In the genomic region with DNA sequence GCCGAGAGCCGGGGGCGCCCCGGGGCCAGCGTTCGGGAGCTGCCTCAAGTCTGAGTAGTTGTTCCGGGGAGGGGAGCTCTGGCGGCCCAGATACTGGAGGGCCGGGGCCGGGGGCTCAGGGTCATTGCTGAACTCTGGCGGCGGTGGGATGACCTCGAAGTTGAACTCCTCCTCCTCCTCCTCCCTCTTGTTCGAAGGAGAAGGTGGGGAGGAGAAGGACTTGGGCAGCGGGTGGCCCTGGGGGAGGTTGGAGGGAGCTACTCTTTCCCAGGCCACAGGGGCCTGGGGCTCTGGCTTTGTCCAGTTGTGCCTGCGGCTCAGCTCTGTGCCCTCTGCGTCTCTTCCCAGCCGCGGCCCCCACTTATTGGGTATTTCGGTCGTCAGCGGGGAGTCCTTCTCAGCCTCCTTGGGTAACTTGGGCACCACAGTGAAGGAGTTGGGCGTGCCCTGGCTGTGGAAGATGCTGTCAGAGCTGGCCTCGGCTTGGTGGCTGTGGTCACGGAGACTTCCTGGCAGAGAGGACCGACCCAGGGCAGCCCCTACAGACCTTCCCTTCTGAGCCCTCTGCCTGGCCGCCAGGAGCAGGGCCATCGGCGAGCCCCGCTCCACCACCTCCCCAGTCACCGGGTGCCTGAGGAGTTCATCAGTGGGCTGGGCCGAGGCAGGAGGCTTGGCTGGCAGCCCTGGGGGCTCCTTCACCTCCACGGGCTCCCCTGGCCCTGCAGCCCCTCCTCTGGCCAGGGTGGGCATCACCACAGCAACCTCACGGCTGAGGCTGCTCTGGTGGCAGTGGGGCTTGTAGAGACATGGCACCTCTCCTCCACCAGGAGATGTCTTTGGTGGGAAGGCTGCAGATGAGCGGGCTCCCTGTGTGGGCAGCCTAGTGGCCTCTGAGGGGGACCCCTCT, we compare ENCODE assay signal across 10 cellular contexts. TPM values are rescaled to one million over a fixed set of nuclear protein-coding genes. Genes with fewer than 3 reads are reported as not detected.
DNase-seq lines count a peak whose midpoint lies in the region; ATAC-seq and TF ChIP-seq lines count a peak whose summit lies in the region.
"Had no signal": no experiment of that assay in that cellular context is flagged by ENCODE, and none has a peak within 500 bp of the region (broad histone marks: within the 10 kb centered on the region; RNA-seq: fewer than 3 reads in every experiment).

No MANE protein-coding gene starts in this region.

- H3K27me3 ChIP-seq in heart right ventricle (peaks cover 0 to 17% (median 4%) of the 10 kb centered on the region in 7 donors), uterus (no peaks in the 10 kb centered on the region)

- WGBS in heart right ventricle, 2 donors, result 63 to 67% methylated on average over 35 of the region's 35 CpGs

- H3K36me3 Mint-ChIP-seq in activated CD4-positive, alpha-beta memory T cell treated with anti-CD3 and anti-CD28 coated beads, Interleukin-2, amount 10 ng/mL, durations not matched to agents 7 days and 5 days (ENCODE audit: low read depth), result no peaks in the 10 kb centered on the region
- no peaks in the 10 kb centered on the region for H3K36me3 Mint-ChIP-seq in immature natural killer cell

- peak in 1 of 8 donors; percentile 5 for ATAC-seq in heart right ventricle
- ATAC-seq in left cardiac atrium, result no peak
- no peak for ATAC-seq in GM19463 (IDR thresholded peaks at IDR 0.05; ENCODE audit: unreplicated experiment)
- no peak for ATAC-seq in esophagus mucosa

- peak overlapping the region; percentile 39 for H3K4me3 Mint-ChIP-seq in activated CD4-positive, alpha-beta memory T cell treated with anti-CD3 and anti-CD28 coated beads, Interleukin-2, amount 10 ng/mL, durations not matched to agents 7 days and 5 days
- H3K4me3 Mint-ChIP-seq in immature natural killer cell, result peak overlapping the region; percentile 38 to 74 (median 60)

- no peak for TF ChIP-seq POLR2A in uterus (IDR thresholded peaks at IDR 0.05)

- no peak overlapping the region for H3K27ac Mint-ChIP-seq in activated CD4-positive, alpha-beta memory T cell treated with anti-CD3 and anti-CD28 coated beads, Interleukin-2, amount 10 ng/mL, durations not matched to agents 7 days and 5 days
- H3K27ac Mint-ChIP-seq in immature natural killer cell, result peak overlapping the region in 1 of 6 donors; percentile 22

- H3K9me3 Mint-ChIP-seq in activated CD4-positive, alpha-beta memory T cell treated with anti-CD3 and anti-CD28 coated beads, Interleukin-2, amount 10 ng/mL, durations not matched to agents 7 days and 5 days, result no peaks in the 10 kb centered on the region
- H3K9me3 Mint-ChIP-seq in immature natural killer cell, result no peaks in the 10 kb centered on the region

- H3K27me3 Mint-ChIP-seq in activated CD4-positive, alpha-beta memory T cell treated with anti-CD3 and anti-CD28 coated beads, Interleukin-2, amount 10 ng/mL, durations not matched to agents 7 days and 5 days, result peaks cover 5% of the 10 kb centered on the region
- H3K27me3 Mint-ChIP-seq in immature natural killer cell (ENCODE audit: low read depth in 3 of 3), result peaks cover 2 to 5% (median 2%) of the 10 kb centered on the region in 3 donors

- H3K9me3 ChIP-seq in heart right ventricle (peaks cover 0 to 2% (median 0%) of the 10 kb centered on the region in 11 donors), uterus (no peaks in the 10 kb centered on the region)

- CTCF ChIA-PET in activated CD4-positive, alpha-beta memory T cell treated with anti-CD3 and anti-CD28 coated beads, Interleukin-2, amount 10 ng/mL, durations not matched to agents 7 days and 5 days (lab: Charles Lee), result interaction anchor here (0.8 to 2.7 kb wide), 43 partner anchors 9 to 459 kb away, joined by 3 to 30 read pairs (median 4); a partner anchor contains a TSS

- DNase-seq in heart right ventricle (no peak), left cardiac atrium (no peak), immature natural killer cell (peak; percentile 17 to 29 (median 19)), uterus (no peak), putamen (ENCODE audit: low spot score) (no peak)
- DNase-seq in activated CD4-positive, alpha-beta memory T cell treated with anti-CD3 and anti-CD28 coated beads, Interleukin-2, amount 10 ng/mL, durations not matched to agents 7 days and 5 days, result no peak
- DNase-seq: NCI-H345 had no signal

- peaks cover 3 to 27% (median 14%) of the 10 kb centered on the region in 9 donors for H3K4me1 ChIP-seq in heart right ventricle
- H3K4me1 ChIP-seq in uterus, result no peaks in the 10 kb centered on the region

- no peaks in the 10 kb centered on the region for H3K36me3 ChIP-seq in heart right ventricle
- no peaks in the 10 kb centered on the region for H3K36me3 ChIP-seq in uterus

- H3K4me3 ChIP-seq in heart right ventricle (peak overlapping the region; percentile 31 to 59 (median 47)), uterus (peak overlapping the region; percentile 18 to 28)

- peaks cover 34% of the 10 kb centered on the region for H3K4me1 Mint-ChIP-seq in activated CD4-positive, alpha-beta memory T cell treated with anti-CD3 and anti-CD28 coated beads, Interleukin-2, amount 10 ng/mL, durations not matched to agents 7 days and 5 days
- peaks cover 10 to 16% of the 10 kb centered on the region in 2 donors for H3K4me1 Mint-ChIP-seq in immature natural killer cell

- POLR2A ChIA-PET in activated CD4-positive, alpha-beta memory T cell treated with anti-CD3 and anti-CD28 coated beads, Interleukin-2, amount 10 ng/mL, durations not matched to agents 7 days and 5 days (lab: Charles Lee), result interaction anchor here (0.7 to 1.5 kb wide), 3 partner anchors 55 to 308 kb away, joined by 3 to 8 read pairs (median 4); a partner anchor contains a TSS

- TF ChIP-seq CTCF in heart right ventricle (IDR thresholded peaks at IDR 0.05) (no peak), uterus (IDR thresholded peaks at IDR 0.05) (no peak)

- intact Hi-C loops in heart right ventricle (cut with DNase I), result no loop called here
- intact Hi-C loops in left cardiac atrium (cut with DNase I), result no loop called here
- intact Hi-C loops in uterus (cut with DNase I; ENCODE audit: low total_unique reads), result no loop called here

- H3K27ac ChIP-seq in heart right ventricle (peak overlapping the region in 8 of 10 donors; percentile 35 to 80 (median 49)), uterus (no peak overlapping the region)
- H3K27ac ChIP-seq: C4-2B had no signal

RNA-seq across cellular contexts. Expression of a gene that starts 37.4 kb away (rescaled TPM):
- 1 to 10 TPM in 9 of 10 donors, under 1 TPM in 1; 0.92 to 2.9 (median 2.1) TPM for total RNA-seq in heart right ventricle
- 1 to 10 TPM in 1 of 2 donors, under 1 TPM in 1; 0.23 to 1.8 TPM for polyA plus RNA-seq in heart right ventricle
- total RNA-seq in left cardiac atrium, result 1 to 10 TPM; 1.5 to 2.6 TPM
- under 1 TPM; 0.05 to 0.10 TPM for total RNA-seq in activated CD4-positive, alpha-beta memory T cell treated with anti-CD3 and anti-CD28 coated beads, Interleukin-2, amount 10 ng/mL, durations not matched to agents 7 days and 5 days
- under 1 TPM in 2 of 3 donors, not detected in 1; 0.06 to 0.10 TPM for polyA plus RNA-seq in immature natural killer cell
- total RNA-seq in uterus, result 1 to 10 TPM in 2 of 4 donors, under 1 TPM in 1, not detected in 1; 0.91 to 2.4 (median 1.0) TPM
- 216 TPM for total RNA-seq in esophagus mucosa

RNA-seq across cellular contexts. Expression of a gene that starts 54.7 kb away (rescaled TPM):
- total RNA-seq in heart right ventricle, result 10 to 100 TPM; 21.0 to 38.1 (median 31.6) TPM
- 10 to 100 TPM; 15.2 to 20.1 TPM for polyA plus RNA-seq in heart right ventricle
- 10 to 100 TPM; 20.5 to 25.3 TPM for total RNA-seq in left cardiac atrium
- 10 to 100 TPM; 48.0 to 55.1 TPM for total RNA-seq in activated CD4-positive, alpha-beta memory T cell treated with anti-CD3 and anti-CD28 coated beads, Interleukin-2, amount 10 ng/mL, durations not matched to agents 7 days and 5 days
- 10 to 100 TPM in 2 of 3 donors, 1 to 10 TPM in 1; 8.5 to 23.0 (median 14.6) TPM for polyA plus RNA-seq in immature natural killer cell
- 10 to 100 TPM; 16.0 to 45.6 (median 37.5) TPM for total RNA-seq in uterus
- 13.8 TPM for total RNA-seq in esophagus mucosa

Comparison
In these comparisons a context has a peak if more than half of its experiments do, and no peak if none do; other contexts are left out.
1. DNase-seq: peak in immature natural killer cell (3 of 3); none in heart right ventricle (0 of 2), left cardiac atrium (single experiment), activated CD4-positive, alpha-beta memory T cell treated with anti-CD3 and anti-CD28 coated beads, Interleukin-2, amount 10 ng/mL, durations not matched to agents 7 days and 5 days (single experiment), uterus (0 of 2) and putamen (single experiment).
2. H3K27ac ChIP-seq: peak in heart right ventricle (8 of 10); none in uterus (0 of 2).
3. RNA of a gene that starts 37.4 kb away (total RNA-seq): 216 TPM in esophagus mucosa (single experiment); 1.5 to 2.6 TPM in left cardiac atrium, 0.92 to 2.9 TPM in heart right ventricle, 0.91 to 2.4 TPM in uterus and 0.05 to 0.10 TPM in activated CD4-positive, alpha-beta memory T cell treated with anti-CD3 and anti-CD28 coated beads, Interleukin-2, amount 10 ng/mL, durations not matched to agents 7 days and 5 days; every median in the first group is over 10 times any median in the second.